ENCODE assay signal across 21 cellular contexts in the genomic region with DNA sequence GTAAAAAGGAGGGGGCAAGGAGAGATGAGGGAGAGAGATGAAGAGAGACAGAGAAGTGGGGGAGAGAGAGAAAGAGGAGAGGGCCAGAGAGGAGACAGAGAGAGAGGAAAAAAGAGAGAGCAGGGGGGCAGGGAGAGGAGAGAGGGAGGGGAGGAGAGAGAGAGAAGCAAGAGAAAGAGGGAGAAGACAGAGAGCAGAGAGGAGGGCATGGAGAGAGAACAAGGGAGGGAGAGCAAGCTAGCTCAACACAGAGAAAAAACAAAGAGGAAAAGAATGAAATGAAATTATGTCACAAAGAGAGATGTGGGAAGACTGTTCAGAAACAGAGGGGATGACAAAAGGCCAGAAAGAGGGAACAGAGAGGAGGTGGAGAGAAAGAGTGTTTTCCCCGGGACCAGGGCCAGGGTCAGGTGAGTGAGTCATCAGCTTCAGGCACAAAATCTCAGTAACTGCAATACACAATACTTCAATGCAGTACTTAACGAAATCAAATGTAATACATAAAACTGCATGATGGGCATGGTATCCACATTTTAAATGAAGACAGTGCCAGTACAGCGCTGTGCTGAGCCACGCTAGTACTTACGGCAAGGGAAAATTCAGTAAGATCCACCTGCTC. TPM values are rescaled to one million over a fixed set of nuclear protein-coding genes. Genes with fewer than 3 reads are reported as not detected.
DNase-seq lines count a peak whose midpoint lies in the region; ATAC-seq, FAIRE-seq and TF ChIP-seq lines count a peak whose summit lies in the region.
"Had no signal": no experiment of that assay in that cellular context is flagged by ENCODE, and none has a peak within 500 bp of the region (broad histone marks: within the 10 kb centered on the region; RNA-seq: fewer than 3 reads in every experiment).

No MANE protein-coding gene starts in this region.

- 52% methylated on average over 5 of the region's 5 CpGs for WGBS in prostate gland

- no peak for ATAC-seq in stimulated activated effector memory CD8-positive, alpha-beta T cell treated with anti-CD3 and anti-CD28 coated beads, Interleukin-12 subunit alpha, Interleukin-12 subunit beta, amount 100 ng/mL, for 72 hours
- no peak for ATAC-seq in HG02884 (IDR thresholded peaks at IDR 0.05; ENCODE audit: unreplicated experiment)
- ATAC-seq: SK-N-SH treated with all-trans-retinoic acid at 6 μM for 48 hours had no signal

- CTCF ChIA-PET in HEK293 (lab: Yijun Ruan, JAX) (interaction anchor here (0.6 to 1.9 kb wide), 3 partner anchors 38 to 179 kb away, joined by 3 to 10 read pairs (median 4); no protein-coding TSS in a partner anchor), RWPE1 (lab: Yijun Ruan, JAX) (interaction anchor here (0.6 kb wide), 1 partner anchor 49 kb away, joined by 3 read pairs; no protein-coding TSS in a partner anchor)

- POLR2A ChIA-PET in HEK293 (lab: Yijun Ruan, JAX): no interaction called here
- POLR2A ChIA-PET in RWPE1 (lab: Yijun Ruan, JAX; ENCODE audit: low non-redundant PET): no interaction called here

- no peaks in the 10 kb centered on the region for H3K36me3 Mint-ChIP-seq in stimulated activated effector memory CD8-positive, alpha-beta T cell treated with anti-CD3 and anti-CD28 coated beads, Interleukin-12 subunit alpha, Interleukin-12 subunit beta, amount 100 ng/mL, for 72 hours
- H3K36me3 Mint-ChIP-seq: CD4-positive, CD25-positive, alpha-beta regulatory T cell; IgD-negative memory B cell had no signal

- H3K4me3 ChIP-seq in HEK293 (ENCODE audit: low read depth, low read length) (no peak overlapping the region), prostate gland (no peak overlapping the region)
- H3K4me3 ChIP-seq: HAP-1, MG63 had no signal

- DNase-seq in RWPE1 (ENCODE audit: low spot score) (peak; percentile 54), epithelial cell of prostate (ENCODE audit: low read depth, low spot score) (no peak), urothelium cell line (ENCODE audit: low spot score) (peak; percentile 57), prostate gland (ENCODE audit: low spot score) (no peak)
- DNase-seq in stimulated activated effector memory CD8-positive, alpha-beta T cell treated with anti-CD3 and anti-CD28 coated beads, Interleukin-12 subunit alpha, Interleukin-12 subunit beta, amount 100 ng/mL, for 72 hours (ENCODE audit: low spot score in 2 of 2): no peak
- DNase-seq: CD4-positive, CD25-positive, alpha-beta regulatory T cell; DMS 273 treated with DMSO at 0.1 percent for 48 hours; DMS79 treated with DMSO at 0.1 percent for 48 hours; Karpas-422; MG63; NCI-H1417; NCI-H187; NCI-H446 treated with DMSO at 0.1 percent for 48 hours; NCI-H526 treated with DMSO at 0.1 percent for 48 hours; RPMI8226; SIG-M5 had no signal

- no peaks in the 10 kb centered on the region for H3K9me3 ChIP-seq in HEK293 (ENCODE audit: control insufficient read depth, insufficient read depth, low read depth, low read length)
- H3K9me3 ChIP-seq in prostate gland: no peaks in the 10 kb centered on the region
- H3K9me3 ChIP-seq: HAP-1, MG63 had no signal

- H3K4me1 Mint-ChIP-seq in stimulated activated effector memory CD8-positive, alpha-beta T cell treated with anti-CD3 and anti-CD28 coated beads, Interleukin-12 subunit alpha, Interleukin-12 subunit beta, amount 100 ng/mL, for 72 hours: no peaks in the 10 kb centered on the region
- H3K4me1 Mint-ChIP-seq: CD4-positive, CD25-positive, alpha-beta regulatory T cell had no signal

- no peaks in the 10 kb centered on the region for H3K9me3 Mint-ChIP-seq in stimulated activated effector memory CD8-positive, alpha-beta T cell treated with anti-CD3 and anti-CD28 coated beads, Interleukin-12 subunit alpha, Interleukin-12 subunit beta, amount 100 ng/mL, for 72 hours
- H3K9me3 Mint-ChIP-seq: IgD-negative memory B cell had no signal

- intact Hi-C loops in prostate gland (cut with DNase I): no loop called here

- no peak for FAIRE-seq in urothelium cell line (lab: Jason Lieb, UNC)

- TF ChIP-seq POLR2A in prostate gland (IDR thresholded peaks at IDR 0.05): no peak

- H3K36me3 ChIP-seq in HEK293 (ENCODE audit: control insufficient read depth in 2 of 2, insufficient read depth in 1 of 2, low read length in 2 of 2) (no peaks in the 10 kb centered on the region), prostate gland (no peaks in the 10 kb centered on the region)
- H3K36me3 ChIP-seq: HAP-1 had no signal

- H3K27ac ChIP-seq in HEK293 (ENCODE audit: extremely low read depth, low read depth, low read length) (no peak overlapping the region), RWPE1 (no peak overlapping the region), epithelial cell of prostate (peak overlapping the region; percentile 13), prostate gland (no peak overlapping the region)

- no peaks in the 10 kb centered on the region for H3K27me3 ChIP-seq in prostate gland (replicated peaks; ENCODE audit: insufficient read depth)
- H3K27me3 ChIP-seq: MG63 had no signal

- TF ChIP-seq CTCF in HEK293 (tag by site-specific recombination; IDR thresholded peaks at IDR 0.05): no peak
- TF ChIP-seq CTCF in RWPE1 (conservative IDR thresholded peaks at IDR 0.05; ENCODE audit: low read depth): no peak
- TF ChIP-seq CTCF in prostate gland (IDR thresholded peaks at IDR 0.05): no peak

- H3K4me1 ChIP-seq in HEK293 (ENCODE audit: control insufficient read depth, insufficient read depth, low read length): no peaks in the 10 kb centered on the region
- H3K4me1 ChIP-seq in prostate gland (replicated peaks): no peaks in the 10 kb centered on the region
- H3K4me1 ChIP-seq: HAP-1 had no signal

- H3K27ac Mint-ChIP-seq in stimulated activated effector memory CD8-positive, alpha-beta T cell treated with anti-CD3 and anti-CD28 coated beads, Interleukin-12 subunit alpha, Interleukin-12 subunit beta, amount 100 ng/mL, for 72 hours: no peak overlapping the region
- H3K27ac Mint-ChIP-seq: CD4-positive, CD25-positive, alpha-beta regulatory T cell; IgD-negative memory B cell had no signal

- no peak overlapping the region for H3K4me3 Mint-ChIP-seq in stimulated activated effector memory CD8-positive, alpha-beta T cell treated with anti-CD3 and anti-CD28 coated beads, Interleukin-12 subunit alpha, Interleukin-12 subunit beta, amount 100 ng/mL, for 72 hours
- H3K4me3 Mint-ChIP-seq: CD4-positive, CD25-positive, alpha-beta regulatory T cell; IgD-negative memory B cell had no signal

TF ChIP-seq in HEK293, 187 proteins besides CTCF, POLR2A, EP300 and RAD21 (continues in another document):
- TF ChIP-seq PRDM1 (tag by site-specific recombination; IDR thresholded peaks at IDR 0.05) (peak; percentile 88), ZIC2 (tag by site-specific recombination; IDR thresholded peaks at IDR 0.05) (no peak), HOXD13 (CRISPR knock-in tag; IDR thresholded peaks at IDR 0.05; ENCODE audit: borderline replicate concordance) (no peak), ZNF521 (tag by site-specific recombination; IDR thresholded peaks at IDR 0.05) (0 out of 2 replicates have a peak, but pooled peaks have one; percentile 41), ZNF366 (tag by site-specific recombination; conservative IDR thresholded peaks at IDR 0.05) (peak; percentile 70; the same call in 1 of the 2 replicates), ZNF596 (tag by site-specific recombination; IDR thresholded peaks at IDR 0.05) (peak; percentile 63; the same call in 1 of the 2 replicates), ZNF248 (tag by site-specific recombination; IDR thresholded peaks at IDR 0.05) (peak; percentile 35; the same call in 1 of the 2 replicates), ZNF544 (tag by site-specific recombination; IDR thresholded peaks at IDR 0.05) (peak; percentile 67; the same call in 1 of the 2 replicates)
- TF ChIP-seq, protein P1, sequence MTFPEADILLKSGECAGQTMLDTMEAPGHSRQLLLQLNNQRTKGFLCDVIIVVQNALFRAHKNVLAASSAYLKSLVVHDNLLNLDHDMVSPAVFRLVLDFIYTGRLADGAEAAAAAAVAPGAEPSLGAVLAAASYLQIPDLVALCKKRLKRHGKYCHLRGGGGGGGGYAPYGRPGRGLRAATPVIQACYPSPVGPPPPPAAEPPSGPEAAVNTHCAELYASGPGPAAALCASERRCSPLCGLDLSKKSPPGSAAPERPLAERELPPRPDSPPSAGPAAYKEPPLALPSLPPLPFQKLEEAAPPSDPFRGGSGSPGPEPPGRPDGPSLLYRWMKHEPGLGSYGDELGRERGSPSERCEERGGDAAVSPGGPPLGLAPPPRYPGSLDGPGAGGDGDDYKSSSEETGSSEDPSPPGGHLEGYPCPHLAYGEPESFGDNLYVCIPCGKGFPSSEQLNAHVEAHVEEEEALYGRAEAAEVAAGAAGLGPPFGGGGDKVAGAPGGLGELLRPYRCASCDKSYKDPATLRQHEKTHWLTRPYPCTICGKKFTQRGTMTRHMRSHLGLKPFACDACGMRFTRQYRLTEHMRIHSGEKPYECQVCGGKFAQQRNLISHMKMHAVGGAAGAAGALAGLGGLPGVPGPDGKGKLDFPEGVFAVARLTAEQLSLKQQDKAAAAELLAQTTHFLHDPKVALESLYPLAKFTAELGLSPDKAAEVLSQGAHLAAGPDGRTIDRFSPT (tag by site-specific recombination; IDR thresholded peaks at IDR 0.05): 0 out of 2 replicates have a peak, but pooled peaks have one; percentile 12
- TF ChIP-seq, protein P2, sequence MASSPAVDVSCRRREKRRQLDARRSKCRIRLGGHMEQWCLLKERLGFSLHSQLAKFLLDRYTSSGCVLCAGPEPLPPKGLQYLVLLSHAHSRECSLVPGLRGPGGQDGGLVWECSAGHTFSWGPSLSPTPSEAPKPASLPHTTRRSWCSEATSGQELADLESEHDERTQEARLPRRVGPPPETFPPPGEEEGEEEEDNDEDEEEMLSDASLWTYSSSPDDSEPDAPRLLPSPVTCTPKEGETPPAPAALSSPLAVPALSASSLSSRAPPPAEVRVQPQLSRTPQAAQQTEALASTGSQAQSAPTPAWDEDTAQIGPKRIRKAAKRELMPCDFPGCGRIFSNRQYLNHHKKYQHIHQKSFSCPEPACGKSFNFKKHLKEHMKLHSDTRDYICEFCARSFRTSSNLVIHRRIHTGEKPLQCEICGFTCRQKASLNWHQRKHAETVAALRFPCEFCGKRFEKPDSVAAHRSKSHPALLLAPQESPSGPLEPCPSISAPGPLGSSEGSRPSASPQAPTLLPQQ (tag by site-specific recombination; IDR thresholded peaks at IDR 0.05): no peak

RNA-seq across cellular contexts. Expression of a gene that starts 4.8 kb away (rescaled TPM):
- 1 to 10 TPM in 1 of 2 donors, under 1 TPM in 1; 0.68 to 1.2 TPM for total RNA-seq in prostate gland
- total RNA-seq: CD4-positive, CD25-positive, alpha-beta regulatory T cell had no signal

RNA-seq across cellular contexts. Expression of a gene that starts 9.5 kb away (rescaled TPM):
- 1 to 10 TPM in 1 of 2 donors, not detected in 1; 1.8 TPM for total RNA-seq in prostate gland
- total RNA-seq: CD4-positive, CD25-positive, alpha-beta regulatory T cell had no signal

RNA-seq across cellular contexts. Expression of a gene that starts 22.5 kb away (rescaled TPM):
- total RNA-seq in prostate gland: not detected
- total RNA-seq: CD4-positive, CD25-positive, alpha-beta regulatory T cell had no signal

RNA-seq across cellular contexts. Expression of a gene that starts 26.0 kb away (rescaled TPM):
- total RNA-seq in prostate gland: 1 to 10 TPM; 1.9 to 2.7 TPM
- total RNA-seq: CD4-positive, CD25-positive, alpha-beta regulatory T cell had no signal

RNA-seq across cellular contexts. Expression of a gene that starts 40.6 kb away (rescaled TPM):
- 10 to 100 TPM in 1 of 2 donors, 1 to 10 TPM in 1; 7.4 to 49.6 TPM for total RNA-seq in prostate gland
- total RNA-seq: CD4-positive, CD25-positive, alpha-beta regulatory T cell had no signal

Comparison
In these comparisons a context has a peak if more than half of its experiments do, and no peak if none do; other contexts are left out.
1. DNase-seq: peak in RWPE1 (single experiment) and urothelium cell line (single experiment); none in epithelial cell of prostate (single experiment), stimulated activated effector memory CD8-positive, alpha-beta T cell treated with anti-CD3 and anti-CD28 coated beads, Interleukin-12 subunit alpha, Interleukin-12 subunit beta, amount 100 ng/mL, for 72 hours (0 of 2) and prostate gland (single experiment).